ENCODE assay signal across 17 cellular contexts in the genomic region with DNA sequence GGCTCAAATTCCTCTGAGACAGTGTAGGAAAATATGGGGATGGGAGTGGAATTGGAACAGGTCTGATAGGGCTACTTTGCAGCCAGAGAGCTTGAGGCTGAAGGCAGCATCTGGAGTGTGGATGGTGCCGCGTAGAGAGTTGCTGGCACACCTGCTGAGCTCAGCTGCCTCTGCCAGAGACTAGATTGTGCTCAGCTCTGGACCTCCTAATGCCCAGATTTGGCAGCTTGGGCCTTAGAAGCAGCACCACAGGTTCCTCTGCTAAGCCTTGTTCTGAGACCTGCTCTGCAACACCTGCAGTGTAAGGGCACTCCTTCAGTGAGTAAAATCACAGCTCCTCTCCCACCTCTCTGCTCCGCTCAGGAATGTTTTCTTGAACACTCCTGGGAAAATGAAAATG. TPM values are rescaled to one million over a fixed set of nuclear protein-coding genes. Genes with fewer than 3 reads are reported as not detected.
DNase-seq lines count a peak whose midpoint lies in the region; ATAC-seq, FAIRE-seq and TF ChIP-seq lines count a peak whose summit lies in the region.
"Had no signal": no experiment of that assay in that cellular context is flagged by ENCODE, and none has a peak within 500 bp of the region (broad histone marks: within the 10 kb centered on the region; RNA-seq: fewer than 3 reads in every experiment).

No MANE protein-coding gene starts in this region.

- H3K4me3 Mint-ChIP-seq in neural progenitor cell, result peak overlapping the region; percentile 38
- no peak overlapping the region for H3K4me3 Mint-ChIP-seq in CD8-positive, alpha-beta memory T cell
- H3K4me3 Mint-ChIP-seq: immature natural killer cell; naive thymus-derived CD8-positive, alpha-beta T cell; T-helper 1 cell treated with Interleukin-12 subunit alpha and Interleukin-12 subunit beta and Interleukin-4 antibody, amounts not matched to agents 30 μg/mL and 1 μg/mL, for 36 hours had no signal

- H3K27me3 ChIP-seq in HCT116 (ENCODE audit: insufficient read depth, low read length) (no peaks in the 10 kb centered on the region), endothelial cell of umbilical vein (ENCODE audit: control insufficient read depth in 2 of 2, insufficient read depth in 2 of 2, low read length in 2 of 2) (no peaks in the 10 kb centered on the region), neural progenitor cell (no peaks in the 10 kb centered on the region)
- H3K27me3 ChIP-seq in CD8-positive, alpha-beta memory T cell (ENCODE audit: insufficient read depth, low read length, poor library complexity, severe bottlenecking), result no peaks in the 10 kb centered on the region
- H3K27me3 ChIP-seq: suprapubic skin had no signal

- FAIRE-seq in endothelial cell of umbilical vein (lab: Jason Lieb, UNC), result no peak

- no peak overlapping the region for H3K9ac ChIP-seq in HCT116 (ENCODE audit: low read length)
- peak overlapping the region; percentile 28 for H3K9ac ChIP-seq in endothelial cell of umbilical vein (replicated peaks; ENCODE audit: extremely low read depth, insufficient read depth, low read length)
- no peak overlapping the region for H3K9ac ChIP-seq in neural progenitor cell

- DNase-seq in HCT116 (ENCODE audit: low read depth, low spot score), result no peak
- DNase-seq in NCI-H2171 (lab: John Stamatoyannopoulos, UW), result peak; percentile 37
- DNase-seq in endothelial cell of umbilical vein (ENCODE audit: low read depth, low spot score), result peak; percentile 32
- no peak for DNase-seq in neural progenitor cell (ENCODE audit: low spot score)
- no peak for DNase-seq in activated gamma-delta T cell (lab: John Stamatoyannopoulos, UW)
- no peak for DNase-seq in activated naive CD4-positive, alpha-beta T cell treated with anti-CD3 and anti-CD28 coated beads, Interleukin-2, amount 50 U/mL, for 72 hours (ENCODE audit: low spot score in 2 of 2)
- DNase-seq in CD8-positive, alpha-beta memory T cell, result no peak
- DNase-seq: activated CD4-positive, alpha-beta T cell treated with anti-CD3 and anti-CD28 coated beads, Interleukin-2, amount 50 U/mL, for 48 hours; activated gamma-delta T cell treated with Interleukin-2 at 50 U/mL for 16 hours; immature natural killer cell; NCI-H2029; OCI-M1 had no signal

- no peaks in the 10 kb centered on the region for H3K9me3 Mint-ChIP-seq in neural progenitor cell
- no peaks in the 10 kb centered on the region for H3K9me3 Mint-ChIP-seq in activated naive CD4-positive, alpha-beta T cell treated with anti-CD3 and anti-CD28 coated beads, Interleukin-2, amount 50 U/mL, for 72 hours
- peaks cover 0 to 4% (median 0%) of the 10 kb centered on the region in 5 donors for H3K9me3 Mint-ChIP-seq in CD8-positive, alpha-beta memory T cell
- H3K9me3 Mint-ChIP-seq: immature natural killer cell; naive thymus-derived CD8-positive, alpha-beta T cell; T-helper 1 cell treated with Interleukin-12 subunit alpha and Interleukin-12 subunit beta and Interleukin-4 antibody, amounts not matched to agents 30 μg/mL and 1 μg/mL, for 36 hours had no signal

- no peaks in the 10 kb centered on the region for H3K9me3 ChIP-seq in HCT116 (ENCODE audit: control insufficient read depth in 1 of 2, insufficient read depth in 1 of 2, low read depth in 1 of 2, low read length in 2 of 2)
- H3K9me3 ChIP-seq in endothelial cell of umbilical vein (replicated peaks; ENCODE audit: control insufficient read depth, insufficient read depth, low read length), result no peaks in the 10 kb centered on the region
- H3K9me3 ChIP-seq in neural progenitor cell (ENCODE audit: low read depth), result no peaks in the 10 kb centered on the region
- H3K9me3 ChIP-seq in CD8-positive, alpha-beta memory T cell (ENCODE audit: low read length), result no peaks in the 10 kb centered on the region
- H3K9me3 ChIP-seq: suprapubic skin had no signal

- H2AFZ ChIP-seq in HCT116 (ENCODE audit: low read depth, low read length, poor library complexity, severe bottlenecking) (no peak overlapping the region), endothelial cell of umbilical vein (ENCODE audit: low read depth, low read length) (peak overlapping the region; percentile 72), neural progenitor cell (replicated peaks) (peak overlapping the region; percentile 85)

- H3K36me3 Mint-ChIP-seq in neural progenitor cell, result no peaks in the 10 kb centered on the region
- H3K36me3 Mint-ChIP-seq in activated naive CD4-positive, alpha-beta T cell treated with anti-CD3 and anti-CD28 coated beads, Interleukin-2, amount 50 U/mL, for 72 hours, result no peaks in the 10 kb centered on the region
- no peaks in the 10 kb centered on the region for H3K36me3 Mint-ChIP-seq in CD8-positive, alpha-beta memory T cell
- H3K36me3 Mint-ChIP-seq: immature natural killer cell; naive thymus-derived CD8-positive, alpha-beta T cell had no signal

- ATAC-seq in HCT116, result no peak
- ATAC-seq in activated naive CD4-positive, alpha-beta T cell treated with anti-CD3 and anti-CD28 coated beads, Interleukin-2, amount 50 U/mL, for 72 hours, result no peak
- ATAC-seq: naive thymus-derived CD8-positive, alpha-beta T cell had no signal

- H3K4me2 ChIP-seq in HCT116 (ENCODE audit: low read length) (peak overlapping the region; percentile 68; the same call in 1 of the 2 replicates), endothelial cell of umbilical vein (ENCODE audit: insufficient read depth, low read length) (no peak overlapping the region), neural progenitor cell (peak overlapping the region; percentile 53)

- RAD21 ChIA-PET in HCT116 (lab: Charles Lee; ENCODE audit: low non-redundant PET in 1 of 2, low total read pairs in 2 of 2, uncharacterized antibody in 2 of 2, unreplicated experiment in 2 of 2), result no interaction called here

- H3K4me3 ChIP-seq in HCT116 (replicated peaks in 1 of 2; ENCODE audit: low read depth in 1 of 2, low read length in 2 of 2) (no peak overlapping the region), endothelial cell of umbilical vein (replicated peaks in 1 of 3; ENCODE audit: insufficient read depth in 1 of 3, low read depth in 1 of 3, low read length in 3 of 3) (no peak overlapping the region), neural progenitor cell (no peak overlapping the region)
- H3K4me3 ChIP-seq in CD8-positive, alpha-beta memory T cell (ENCODE audit: low read length), result no peak overlapping the region
- H3K4me3 ChIP-seq: suprapubic skin had no signal

- no peak for TF ChIP-seq RAD21 in HCT116 (IDR thresholded peaks at IDR 0.05; ENCODE audit: low read depth)

- no peaks in the 10 kb centered on the region for H3K79me2 ChIP-seq in HCT116 (ENCODE audit: insufficient read depth, low read length)
- H3K79me2 ChIP-seq in endothelial cell of umbilical vein (ENCODE audit: control insufficient read depth, insufficient read depth, low read length), result no peaks in the 10 kb centered on the region
- H3K79me2 ChIP-seq in neural progenitor cell (ENCODE audit: low read depth), result no peaks in the 10 kb centered on the region

- CTCF ChIA-PET in HCT116 (lab: Charles Lee), result no interaction called here
- CTCF ChIA-PET in endothelial cell of umbilical vein (lab: Charles Lee), result interaction anchor here (1.0 to 2.1 kb wide), 4 partner anchors 23 to 72 kb away, joined by 3 to 9 read pairs (median 6); partner anchors contain the start of gene ACOT11
- CTCF ChIA-PET in CD8-positive, alpha-beta memory T cell (lab: Charles Lee), result interaction anchor here (1.8 to 2.2 kb wide), 2 partner anchors 10 to 230 kb away, joined by 3 to 4 read pairs; no protein-coding TSS in a partner anchor

- H3K9me2 ChIP-seq in HCT116 (ENCODE audit: insufficient read depth), result no peaks in the 10 kb centered on the region

- BruUV-seq in HCT116 (replicated peaks; lab: Mats Ljungman, UMichigan), result no TSS peak
- no TSS peak for BruUV-seq in endothelial cell of umbilical vein (replicated peaks; lab: Mats Ljungman, UMichigan)

- H3K27ac Mint-ChIP-seq in neural progenitor cell, result peak overlapping the region; percentile 91
- H3K27ac Mint-ChIP-seq in activated naive CD4-positive, alpha-beta T cell treated with anti-CD3 and anti-CD28 coated beads, Interleukin-2, amount 50 U/mL, for 72 hours, result peak overlapping the region in 1 of 2 donors; percentile 76
- no peak overlapping the region for H3K27ac Mint-ChIP-seq in CD8-positive, alpha-beta memory T cell
- H3K27ac Mint-ChIP-seq: immature natural killer cell; T-helper 1 cell treated with Interleukin-12 subunit alpha and Interleukin-12 subunit beta and Interleukin-4 antibody, amounts not matched to agents 30 μg/mL and 1 μg/mL, for 36 hours had no signal

- dilution Hi-C loops in endothelial cell of umbilical vein (cut with MboI; ENCODE audit: extremely low pct_ligation_motif_present, low sequenced_read_pairs), result no loop called here

- peaks cover 54% of the 10 kb centered on the region for H3K4me1 Mint-ChIP-seq in neural progenitor cell
- H3K4me1 Mint-ChIP-seq in CD8-positive, alpha-beta memory T cell, result no peaks in the 10 kb centered on the region

- TF ChIP-seq POLR2A in HCT116 (IDR thresholded peaks at IDR 0.05; ENCODE audit: borderline replicate concordance, extremely low read depth, insufficient read depth, insufficient read length) (no peak), endothelial cell of umbilical vein (IDR thresholded peaks at IDR 0.05; ENCODE audit: low read depth, low read length) (no peak)

- peaks cover 14% of the 10 kb centered on the region for H3F3A ChIP-seq in neural progenitor cell (ENCODE audit: low read depth)

- peaks cover 7% of the 10 kb centered on the region for H3K27me3 Mint-ChIP-seq in neural progenitor cell (ENCODE audit: insufficient read depth, low read depth)
- peaks cover 3 to 8% of the 10 kb centered on the region in 2 donors for H3K27me3 Mint-ChIP-seq in CD8-positive, alpha-beta memory T cell

- peaks cover 74 to 91% of the 10 kb centered on the region in 2 experiments for H3K4me1 ChIP-seq in HCT116 (ENCODE audit: control insufficient read depth in 1 of 2, insufficient read depth in 2 of 2, low read length in 2 of 2)
- H3K4me1 ChIP-seq in endothelial cell of umbilical vein (ENCODE audit: control insufficient read depth, extremely low read depth, insufficient read depth, low read length), result peaks cover 31% of the 10 kb centered on the region
- H3K4me1 ChIP-seq in neural progenitor cell, result peaks cover 24% of the 10 kb centered on the region
- no peaks in the 10 kb centered on the region for H3K4me1 ChIP-seq in CD8-positive, alpha-beta memory T cell (ENCODE audit: insufficient read depth, low read length)

- POLR2A ChIA-PET in HCT116 (lab: Charles Lee), result interaction anchor here (0.6 kb wide), 1 partner anchor 332 kb away, joined by 3 read pairs; no protein-coding TSS in a partner anchor
- POLR2A ChIA-PET in endothelial cell of umbilical vein (lab: Charles Lee), result no interaction called here
- POLR2A ChIA-PET in CD8-positive, alpha-beta memory T cell (lab: Charles Lee), result no interaction called here

- TF ChIP-seq CTCF in HCT116 (IDR thresholded peaks at IDR 0.05 in 2 of 3, conservative IDR thresholded peaks at IDR 0.05 in 1 of 3; ENCODE audit: borderline replicate concordance in 1 of 3, insufficient read depth in 1 of 3, low read depth in 2 of 3, low read length in 2 of 3), result no peak
- TF ChIP-seq CTCF in endothelial cell of umbilical vein (IDR thresholded peaks at IDR 0.05; ENCODE audit: extremely low read depth in 1 of 2, insufficient read depth in 1 of 2, low read depth in 1 of 2, low read length in 2 of 2), result no peak
- TF ChIP-seq CTCF in neural progenitor cell (IDR thresholded peaks at IDR 0.05), result no peak

- intact Hi-C loops in HCT116 (cut with micrococcal nuclease) (no loop called here), endothelial cell of umbilical vein (cut with micrococcal nuclease) (loop anchor here (2.0 to 5.0 kb wide), 2 partner anchors 146 to 193 kb away; partner anchors contain the start of genes PARS2 and TTC4)

- no peaks in the 10 kb centered on the region for H3K36me3 ChIP-seq in HCT116 (ENCODE audit: control insufficient read depth in 1 of 2, insufficient read depth in 2 of 2, low read length in 2 of 2)
- no peaks in the 10 kb centered on the region for H3K36me3 ChIP-seq in endothelial cell of umbilical vein (ENCODE audit: control insufficient read depth in 2 of 2, extremely low read depth in 1 of 2, insufficient read depth in 2 of 2, low read length in 2 of 2)
- no peaks in the 10 kb centered on the region for H3K36me3 ChIP-seq in neural progenitor cell
- H3K36me3 ChIP-seq in CD8-positive, alpha-beta memory T cell (ENCODE audit: insufficient read depth, low read length), result no peaks in the 10 kb centered on the region
- H3K36me3 ChIP-seq: suprapubic skin had no signal

- H4K20me1 ChIP-seq in HCT116 (ENCODE audit: insufficient read depth), result no peaks in the 10 kb centered on the region
- H4K20me1 ChIP-seq in endothelial cell of umbilical vein (replicated peaks; ENCODE audit: control insufficient read depth, extremely low read depth, insufficient read depth, low read length), result no peaks in the 10 kb centered on the region
- no peaks in the 10 kb centered on the region for H4K20me1 ChIP-seq in neural progenitor cell (ENCODE audit: low read depth)

- H3K27ac ChIP-seq in HCT116 (ENCODE audit: low read depth, low read length), result peak overlapping the region; percentile 34; the same call in 1 of the 2 replicates
- peak overlapping the region; percentile 61 for H3K27ac ChIP-seq in endothelial cell of umbilical vein (ENCODE audit: insufficient read depth, low read depth, low read length)
- H3K27ac ChIP-seq in neural progenitor cell, result no peak overlapping the region
- no peak overlapping the region for H3K27ac ChIP-seq in CD8-positive, alpha-beta memory T cell (ENCODE audit: low read depth, low read length)
- H3K27ac ChIP-seq: suprapubic skin had no signal

- H3K9me1 ChIP-seq in endothelial cell of umbilical vein (replicated peaks; ENCODE audit: control insufficient read depth, extremely low read depth, insufficient read depth, low read length), result no peaks in the 10 kb centered on the region

RNA-seq across cellular contexts. Expression of gene ACOT11, which starts 23.3 kb away (rescaled TPM):
- total RNA-seq in HCT116 (2021; ENCODE audit: unreplicated experiment), result 31.1 TPM
- 17.3 and 18.7 TPM in 2 replicates for polyA plus RNA-seq in HCT116 (2012)
- 5.4 and 5.7 TPM in 2 replicates for total RNA-seq in endothelial cell of umbilical vein
- polyA plus RNA-seq in endothelial cell of umbilical vein, result 4.5 and 5.5 TPM in 2 replicates
- polyA plus RNA-seq in endothelial cell of umbilical vein (2011; cell fraction: cytosol; rRNA removed), result 3.3 and 3.5 TPM in 2 replicates
- 7.3 and 7.8 TPM in 2 replicates for polyA plus RNA-seq in endothelial cell of umbilical vein (2011; cell fraction: nucleus; rRNA removed)
- polyA plus RNA-seq in endothelial cell of umbilical vein (2012), result 2.0 and 3.1 TPM in 2 replicates
- polyA minus RNA-seq in endothelial cell of umbilical vein, result 6.0 and 6.7 TPM in 2 replicates
- 3.2 TPM for polyA minus RNA-seq in endothelial cell of umbilical vein (2011; cell fraction: cytosol; rRNA and poly(A)+ RNA removed)
- polyA minus RNA-seq in endothelial cell of umbilical vein (2011; cell fraction: nucleus; rRNA and poly(A)+ RNA removed), result 5.7 and 6.1 TPM in 2 replicates
- total RNA-seq in neural progenitor cell (ENCODE audit: low replicate concordance), result 0.51 and 1.7 TPM in 2 replicates
- total RNA-seq in activated naive CD4-positive, alpha-beta T cell treated with anti-CD3 and anti-CD28 coated beads, Interleukin-2, amount 50 U/mL, for 72 hours, result 1 to 10 TPM; 1.0 to 4.5 TPM
- under 1 TPM; 0.37 to 0.58 TPM for total RNA-seq in CD8-positive, alpha-beta memory T cell
- 0.09 TPM for polyA plus RNA-seq in CD8-positive, alpha-beta memory T cell

RNA-seq across cellular contexts. Expression of gene FAM151A, which starts 52.0 kb away (rescaled TPM):
- not detected for total RNA-seq in HCT116 (2021; ENCODE audit: unreplicated experiment)
- polyA plus RNA-seq in HCT116 (2012), result 0.04 TPM in 2 replicates
- not detected in 2 replicates for total RNA-seq in endothelial cell of umbilical vein
- not detected in 2 replicates for polyA plus RNA-seq in endothelial cell of umbilical vein
- not detected in 2 replicates for polyA plus RNA-seq in endothelial cell of umbilical vein (2011; cell fraction: cytosol; rRNA removed)
- not detected in 2 replicates for polyA plus RNA-seq in endothelial cell of umbilical vein (2011; cell fraction: nucleus; rRNA removed)
- not detected in 2 replicates for polyA plus RNA-seq in endothelial cell of umbilical vein (2012)
- polyA minus RNA-seq in endothelial cell of umbilical vein, result not detected in 2 replicates
- not detected for polyA minus RNA-seq in endothelial cell of umbilical vein (2011; cell fraction: cytosol; rRNA and poly(A)+ RNA removed)
- polyA minus RNA-seq in endothelial cell of umbilical vein (2011; cell fraction: nucleus; rRNA and poly(A)+ RNA removed), result not detected in 2 replicates
- total RNA-seq in neural progenitor cell (ENCODE audit: low replicate concordance), result not detected in 2 replicates
- not detected for total RNA-seq in activated naive CD4-positive, alpha-beta T cell treated with anti-CD3 and anti-CD28 coated beads, Interleukin-2, amount 50 U/mL, for 72 hours
- total RNA-seq in CD8-positive, alpha-beta memory T cell, result not detected
- not detected for polyA plus RNA-seq in CD8-positive, alpha-beta memory T cell
- total RNA-seq: cerebellum; naive thymus-derived CD8-positive, alpha-beta T cell; skeletal muscle tissue had no signal
- polyA plus RNA-seq: immature natural killer cell; naive thymus-derived CD8-positive, alpha-beta T cell had no signal

Comparison
In these comparisons a context has a peak if more than half of its experiments do, and no peak if none do; other contexts are left out.
1. DNase-seq: peak in NCI-H2171 (single experiment) and endothelial cell of umbilical vein (single experiment); none in HCT116 (single experiment), neural progenitor cell (single experiment), activated gamma-delta T cell (single experiment), activated naive CD4-positive, alpha-beta T cell treated with anti-CD3 and anti-CD28 coated beads, Interleukin-2, amount 50 U/mL, for 72 hours (0 of 2) and CD8-positive, alpha-beta memory T cell (0 of 5).
2. H3K27ac ChIP-seq: peak in HCT116 (single experiment) and endothelial cell of umbilical vein (single experiment); none in neural progenitor cell (single experiment) and CD8-positive, alpha-beta memory T cell (single experiment).